In genomic region chr10:43075612-43076003, GRCh38 we compare ENCODE assay signal across 10 cellular contexts.
DNase-seq lines count a peak whose midpoint lies in the region; ATAC-seq and TF ChIP-seq lines count a peak whose summit lies in the region.
"Had no signal": no experiment of that assay in that cellular context is flagged by ENCODE, and none has a peak within 500 bp of the region (broad histone marks: within the 10 kb centered on the region; RNA-seq: fewer than 3 reads in every experiment).

No MANE protein-coding gene starts in this region.

- H3K27ac ChIP-seq in OCI-LY1 (ENCODE audit: low read depth, low read length, poor library complexity, severe bottlenecking) = no peak overlapping the region

- no peak overlapping the region for H2AFZ ChIP-seq in OCI-LY1 (ENCODE audit: low read length)

- no peaks in the 10 kb centered on the region for H4K20me1 ChIP-seq in OCI-LY1 (ENCODE audit: insufficient read depth, low read length)

- H3K9me3 ChIP-seq in OCI-LY1 (ENCODE audit: low read length) = no peaks in the 10 kb centered on the region

- TF ChIP-seq CTCF in AG09309 (IDR thresholded peaks at IDR 0.05; ENCODE audit: control insufficient read depth, insufficient read depth, low read depth, low read length, missing control alignments) = peak; percentile 11
- TF ChIP-seq CTCF in GM12872 (IDR thresholded peaks at IDR 0.05; ENCODE audit: insufficient read depth, low read depth, low read length) = peak; percentile 22; the same call in 1 of the 3 replicates
- peak; percentile 17; the same call in 1 of the 2 replicates for TF ChIP-seq CTCF in OCI-LY1 (IDR thresholded peaks at IDR 0.05; ENCODE audit: low read length)
- TF ChIP-seq CTCF in fibroblast of pulmonary artery (IDR thresholded peaks at IDR 0.05; ENCODE audit: low read length, missing control alignments) = peak; percentile 19

- H3K4me2 ChIP-seq in OCI-LY1 (ENCODE audit: low read length) = no peak overlapping the region

- H3K4me3 ChIP-seq in AG09309 (ENCODE audit: control insufficient read depth, low read depth, low read length) (no peak overlapping the region), OCI-LY1 (ENCODE audit: low read depth, low read length, poor library complexity, severe bottlenecking) (no peak overlapping the region), fibroblast of pulmonary artery (replicated peaks; ENCODE audit: low read depth, low read length) (no peak overlapping the region)

- H3K36me3 ChIP-seq in OCI-LY1 (ENCODE audit: insufficient read depth, low read length) = no peaks in the 10 kb centered on the region

- no peak for ATAC-seq in HG02798 (IDR thresholded peaks at IDR 0.05; ENCODE audit: poor library complexity, unreplicated experiment)

- H3K27me3 ChIP-seq in OCI-LY1 (ENCODE audit: insufficient read depth, low read length) = no peaks in the 10 kb centered on the region

- no peaks in the 10 kb centered on the region for H3K79me2 ChIP-seq in OCI-LY1 (ENCODE audit: insufficient read depth, low read length)

- no peaks in the 10 kb centered on the region for H3K9me2 ChIP-seq in OCI-LY1 (ENCODE audit: low read depth, low read length)

- H3K4me1 ChIP-seq in OCI-LY1 (ENCODE audit: insufficient read depth, low read length, severe bottlenecking) = no peaks in the 10 kb centered on the region

- no peak overlapping the region for H3K9ac ChIP-seq in OCI-LY1 (ENCODE audit: low read length)

- H3F3A ChIP-seq in OCI-LY1 (ENCODE audit: insufficient read depth, low read length) = no peaks in the 10 kb centered on the region

- DNase-seq in AG09309 (ENCODE audit: low read depth) = no peak
- no peak for DNase-seq in fibroblast of pulmonary artery (ENCODE audit: low read depth)
- no peak for DNase-seq in DMS79 (lab: John Stamatoyannopoulos, UW)
- DNase-seq in nucleus accumbens (lab: John Stamatoyannopoulos, UW) = no peak
- DNase-seq in CD1c-positive myeloid dendritic cell (ENCODE audit: extremely low spot score) = no peak
- DNase-seq: cortex of kidney; NK-92 treated with Interleukin-12 subunit alpha and Interleukin-12 subunit beta, amount 100 ng/mL, for 24 hours had no signal
